In genomic region chr11:128415539-128415938, GRCh38 we compare ENCODE assay signal across 16 cellular contexts.
DNase-seq lines count a peak whose midpoint lies in the region; ATAC-seq, FAIRE-seq and TF ChIP-seq lines count a peak whose summit lies in the region.
"Had no signal": no experiment of that assay in that cellular context is flagged by ENCODE, and none has a peak within 500 bp of the region (broad histone marks: within the 10 kb centered on the region; RNA-seq: fewer than 3 reads in every experiment).

No MANE protein-coding gene starts in this region.

- no peak for TF ChIP-seq POLR2A in GM12892 (IDR thresholded peaks at IDR 0.05; ENCODE audit: low read depth, low read length)

- peak; percentile 24 for ATAC-seq in GM21423 (IDR thresholded peaks at IDR 0.05; ENCODE audit: unreplicated experiment)

- no peaks in the 10 kb centered on the region for H4K20me1 ChIP-seq in MM.1S (ENCODE audit: insufficient read depth, low read length)

- H3K9me2 ChIP-seq in MM.1S (replicated peaks; ENCODE audit: insufficient read depth, low read length): no peaks in the 10 kb centered on the region

- peak overlapping the region; percentile 58 for H3K4me2 ChIP-seq in MM.1S (ENCODE audit: low read depth, low read length)

- no peaks in the 10 kb centered on the region for H3K79me2 ChIP-seq in MM.1S (ENCODE audit: low read length)

- H3K36me3 ChIP-seq in MM.1S (replicated peaks; ENCODE audit: insufficient read depth, low read length): no peaks in the 10 kb centered on the region
- H3K36me3 ChIP-seq: right lobe of liver had no signal

- peak overlapping the region; percentile 12; the same call in 1 of the 2 replicates for H2AFZ ChIP-seq in MM.1S (ENCODE audit: low read length)

- H3K9ac ChIP-seq in MM.1S (ENCODE audit: low read length): no peak overlapping the region

- DNase-seq in GM12892 (ENCODE audit: insufficient read length): no peak
- peak; percentile 68 for DNase-seq in MM.1S
- peak; percentile 81 for DNase-seq in iris pigment epithelial cell (ENCODE audit: low read depth)
- DNase-seq in Kasumi-1 (lab: John Stamatoyannopoulos, UW): no peak
- DNase-seq in T1000 (lab: John Stamatoyannopoulos, UW): no peak
- no peak for DNase-seq in cerebellum (ENCODE audit: low spot score)
- no peak for DNase-seq in NK-92 treated with Interleukin-12 subunit alpha and Interleukin-12 subunit beta, amount 100 ng/mL, for 24 hours (lab: John Stamatoyannopoulos, UW)
- DNase-seq: activated CD4-positive, alpha-beta T cell treated with anti-CD3 and anti-CD28 coated beads, Interleukin-2, amount 50 U/mL, for 48 hours; activated naive CD4-positive, alpha-beta T cell treated with anti-CD3 and anti-CD28 coated beads for 36 hours; CD4-positive, CD25-positive, alpha-beta regulatory T cell; immature natural killer cell; NCI-H2171; OCI-M1; right lobe of liver; substantia nigra had no signal

- peak; percentile 92 for FAIRE-seq in GM12892 (lab: Jason Lieb, UNC)

- H3K9me3 ChIP-seq in MM.1S (replicated peaks; ENCODE audit: insufficient read depth, low read length): no peaks in the 10 kb centered on the region
- H3K9me3 ChIP-seq: right lobe of liver had no signal

- H3K27ac ChIP-seq in MM.1S (ENCODE audit: low read length): peak overlapping the region; percentile 28; the same call in 1 of the 2 replicates
- H3K27ac ChIP-seq: right lobe of liver had no signal

- H3K4me1 ChIP-seq in MM.1S (ENCODE audit: low read length): peaks cover 31% of the 10 kb centered on the region
- H3K4me1 ChIP-seq: right lobe of liver had no signal

- H3K4me3 ChIP-seq in MM.1S (ENCODE audit: low read length): no peak overlapping the region
- H3K4me3 ChIP-seq: right lobe of liver had no signal

- H3F3A ChIP-seq in MM.1S (ENCODE audit: insufficient read depth, low read length): no peaks in the 10 kb centered on the region

- TF ChIP-seq CTCF in MM.1S (IDR thresholded peaks at IDR 0.05; ENCODE audit: low read length): no peak

- H3K27me3 ChIP-seq in MM.1S (replicated peaks; ENCODE audit: insufficient read depth, low read length): 0 out of 2 replicates have a peak, but pooled peaks cover 4% of the 10 kb centered on the region
- H3K27me3 ChIP-seq: right lobe of liver had no signal

Comparison
In these comparisons a context has a peak if more than half of its experiments do, and no peak if none do; other contexts are left out.
1. DNase-seq: peak in MM.1S (single experiment) and iris pigment epithelial cell (single experiment); none in GM12892 (single experiment), Kasumi-1 (0 of 2), T1000 (single experiment), cerebellum (single experiment) and NK-92 treated with Interleukin-12 subunit alpha and Interleukin-12 subunit beta, amount 100 ng/mL, for 24 hours (single experiment).